In genomic region chr2:17538844-17539554, GRCh38 we compare ENCODE assay signal across 8 cellular contexts. TPM values are rescaled to one million over a fixed set of nuclear protein-coding genes. Genes with fewer than 3 reads are reported as not detected.
DNase-seq lines count a peak whose midpoint lies in the region; ATAC-seq and TF ChIP-seq lines count a peak whose summit lies in the region.

No MANE protein-coding gene starts in this region.

- peak overlapping the region; percentile 69 for H2AFZ ChIP-seq in mesenchymal stem cell (ENCODE audit: low read depth, low read length)

- H3K4me2 ChIP-seq in mesenchymal stem cell (ENCODE audit: low read length, poor library complexity, severe bottlenecking) = peak overlapping the region; percentile 96

- no peak for TF ChIP-seq CTCF in endothelial cell (IDR thresholded peaks at IDR 0.05; ENCODE audit: unreplicated experiment)
- TF ChIP-seq CTCF in CD4-positive, alpha-beta T cell (IDR thresholded peaks at IDR 0.05) = no peak

- H3K4ac ChIP-seq in mesenchymal stem cell (ENCODE audit: low read depth in 1 of 2, low read length in 2 of 2) = peak overlapping the region in 1 of 2 experiments; percentile 50

- peaks cover 25% of the 10 kb centered on the region for H3K4me1 Mint-ChIP-seq in endothelial cell (ENCODE audit: unreplicated experiment)
- H3K4me1 Mint-ChIP-seq in CD4-positive, alpha-beta T cell (ENCODE audit: low read depth) = no peaks in the 10 kb centered on the region

- H3K27ac ChIP-seq in mesenchymal stem cell (ENCODE audit: low read length, poor library complexity, severe bottlenecking) = peak overlapping the region; percentile 89
- no peak overlapping the region for H3K27ac ChIP-seq in CD4-positive, alpha-beta T cell (ENCODE audit: low read depth, low read length)
- H3K27ac ChIP-seq in effector memory CD4-positive, alpha-beta T cell (ENCODE audit: insufficient read depth, low read length, poor library complexity, severe bottlenecking) = no peak overlapping the region

- peak overlapping the region; percentile 95 for H3K4me3 Mint-ChIP-seq in endothelial cell (ENCODE audit: unreplicated experiment)
- H3K4me3 Mint-ChIP-seq in CD4-positive, alpha-beta T cell = no peak overlapping the region

- H2AK5ac ChIP-seq in mesenchymal stem cell (ENCODE audit: low read length, severe bottlenecking) = no peak overlapping the region

- POLR2A ChIA-PET in CD4-positive, alpha-beta T cell (lab: Charles Lee) = no interaction called here

- no peaks in the 10 kb centered on the region for H3K36me3 Mint-ChIP-seq in endothelial cell (ENCODE audit: low read depth, unreplicated experiment)
- no peaks in the 10 kb centered on the region for H3K36me3 Mint-ChIP-seq in CD4-positive, alpha-beta T cell (ENCODE audit: low read depth)

- H4K8ac ChIP-seq in mesenchymal stem cell (ENCODE audit: low read length) = peak overlapping the region; percentile 35

- peak; percentile 62 for ATAC-seq in HG02678 (IDR thresholded peaks at IDR 0.05; ENCODE audit: unreplicated experiment)
- no peak for ATAC-seq in CD4-positive, alpha-beta T cell (ENCODE audit: poor library complexity)

- CTCF ChIA-PET in CD4-positive, alpha-beta T cell (lab: Charles Lee) = no interaction called here

- H3K18ac ChIP-seq in mesenchymal stem cell (ENCODE audit: low read depth in 1 of 2, low read length in 2 of 2) = peak overlapping the region in 1 of 2 experiments; percentile 84

- H3K14ac ChIP-seq in mesenchymal stem cell (ENCODE audit: low read length in 2 of 2) = no peak overlapping the region

- peak overlapping the region; percentile 71 for H3K9ac ChIP-seq in mesenchymal stem cell (ENCODE audit: low read length)

- H3K9me3 ChIP-seq in mesenchymal stem cell (ENCODE audit: control insufficient read depth, low read length) = no peaks in the 10 kb centered on the region
- H3K9me3 ChIP-seq in CD4-positive, alpha-beta T cell (ENCODE audit: control insufficient read depth, low read length) = no peaks in the 10 kb centered on the region
- no peaks in the 10 kb centered on the region for H3K9me3 ChIP-seq in effector memory CD4-positive, alpha-beta T cell (ENCODE audit: control insufficient read depth, low read length)

- peaks cover 8% of the 10 kb centered on the region for H3K79me1 ChIP-seq in mesenchymal stem cell (replicated peaks; ENCODE audit: low read length, poor library complexity, severe bottlenecking)

- H3K23ac ChIP-seq in mesenchymal stem cell (ENCODE audit: low read length in 2 of 2) = no peak overlapping the region

- H3K27me3 Mint-ChIP-seq in endothelial cell (ENCODE audit: unreplicated experiment) = peaks cover 5% of the 10 kb centered on the region
- peaks cover 79% of the 10 kb centered on the region for H3K27me3 Mint-ChIP-seq in CD4-positive, alpha-beta T cell

- H3K27me3 ChIP-seq in mesenchymal stem cell (ENCODE audit: control insufficient read depth in 1 of 2, insufficient read depth in 1 of 2, low read length in 2 of 2) = peaks cover 4 to 50% of the 10 kb centered on the region in 2 experiments
- peaks cover 50% of the 10 kb centered on the region for H3K27me3 ChIP-seq in CD4-positive, alpha-beta T cell (ENCODE audit: control insufficient read depth, insufficient read depth, low read length)
- H3K27me3 ChIP-seq in effector memory CD4-positive, alpha-beta T cell (replicated peaks; ENCODE audit: control insufficient read depth, insufficient read depth, low read length, poor library complexity, severe bottlenecking) = peaks cover 6% of the 10 kb centered on the region

- H3K36me3 ChIP-seq in mesenchymal stem cell (ENCODE audit: control insufficient read depth in 1 of 2, insufficient read depth in 2 of 2, low read depth in 1 of 2, low read length in 2 of 2) = no peaks in the 10 kb centered on the region
- no peaks in the 10 kb centered on the region for H3K36me3 ChIP-seq in effector memory CD4-positive, alpha-beta T cell (ENCODE audit: control insufficient read depth, insufficient read depth, low read length)

- DNase-seq in NCI-H526 treated with DMSO at 0.1 percent for 48 hours (lab: John Stamatoyannopoulos, UW) (peak; percentile 77), endothelial cell (ENCODE audit: low spot score) (peak; percentile 85), mesenchymal stem cell (peak; percentile 77), Ammon's horn (ENCODE audit: low spot score) (no peak)
- no peak for DNase-seq in CD4-positive, alpha-beta T cell
- no peak for DNase-seq in effector memory CD4-positive, alpha-beta T cell

- H4K91ac ChIP-seq in mesenchymal stem cell (ENCODE audit: low read length) = no peak overlapping the region

- no peaks in the 10 kb centered on the region for H3K9me3 Mint-ChIP-seq in endothelial cell (ENCODE audit: unreplicated experiment)
- no peaks in the 10 kb centered on the region for H3K9me3 Mint-ChIP-seq in CD4-positive, alpha-beta T cell

- no peak overlapping the region for H3K27ac Mint-ChIP-seq in endothelial cell (ENCODE audit: unreplicated experiment)
- no peak overlapping the region for H3K27ac Mint-ChIP-seq in CD4-positive, alpha-beta T cell

- intact Hi-C loops in CD4-positive, alpha-beta T cell (cut with DNase I, micrococcal nuclease) = no loop called here

- H2BK5ac ChIP-seq in mesenchymal stem cell (ENCODE audit: low read depth, low read length, poor library complexity, severe bottlenecking) = peak overlapping the region; percentile 74

- peak overlapping the region; percentile 44 for H3K4me3 ChIP-seq in GM08714 (ENCODE audit: low read length)
- H3K4me3 ChIP-seq in mesenchymal stem cell (ENCODE audit: insufficient read depth in 1 of 2, low read depth in 1 of 2, low read length in 2 of 2) = peak overlapping the region; percentile 64 to 77
- H3K4me3 ChIP-seq in effector memory CD4-positive, alpha-beta T cell (ENCODE audit: insufficient read depth, low read depth, low read length, poor library complexity, severe bottlenecking) = no peak overlapping the region

- H2BK12ac ChIP-seq in mesenchymal stem cell (ENCODE audit: low read length in 2 of 2) = peak overlapping the region in 1 of 2 experiments; percentile 72

- WGBS in mesenchymal stem cell = under 1% methylated on average over 50 of the region's 52 CpGs

- H3K4me1 ChIP-seq in mesenchymal stem cell (ENCODE audit: control insufficient read depth, insufficient read depth, low read depth, low read length) = peaks cover 11% of the 10 kb centered on the region
- H3K4me1 ChIP-seq in effector memory CD4-positive, alpha-beta T cell (ENCODE audit: control insufficient read depth, insufficient read depth, low read length, poor library complexity, severe bottlenecking) = no peaks in the 10 kb centered on the region

- no peak overlapping the region for H2BK120ac ChIP-seq in mesenchymal stem cell (ENCODE audit: low read depth, low read length)

- no peak overlapping the region for H2BK15ac ChIP-seq in mesenchymal stem cell (ENCODE audit: low read depth, poor library complexity, severe bottlenecking)

RNA-seq across cellular contexts. Expression of gene VSNL1, which starts 1.5 kb away (rescaled TPM):
- total RNA-seq in endothelial cell (ENCODE audit: unreplicated experiment) = 19.6 TPM
- polyA plus RNA-seq in mesenchymal stem cell (2013, experiment 1 of 2) = 0.47 TPM
- polyA plus RNA-seq in mesenchymal stem cell (2013, experiment 2 of 2) = 0.74 TPM
- total RNA-seq in CD4-positive, alpha-beta T cell = not detected

RNA-seq across cellular contexts. Expression of gene RAD51AP2, which starts 20.8 kb away (rescaled TPM):
- 0.44 TPM for total RNA-seq in endothelial cell (ENCODE audit: unreplicated experiment)
- polyA plus RNA-seq in mesenchymal stem cell (2013, experiment 1 of 2) = 0.01 TPM
- not detected for polyA plus RNA-seq in mesenchymal stem cell (2013, experiment 2 of 2)
- not detected for total RNA-seq in CD4-positive, alpha-beta T cell

Comparison
In these comparisons a context has a peak if more than half of its experiments do, and no peak if none do; other contexts are left out.
1. DNase-seq: peak in NCI-H526 treated with DMSO at 0.1 percent for 48 hours (single experiment), endothelial cell (single experiment) and mesenchymal stem cell (single experiment); none in Ammon's horn (single experiment), CD4-positive, alpha-beta T cell (0 of 10) and effector memory CD4-positive, alpha-beta T cell (0 of 3).
2. RNA of gene VSNL1, which starts 1.5 kb away (total RNA-seq): 19.6 TPM in endothelial cell (single experiment); not detected in CD4-positive, alpha-beta T cell; every median in the first group is over 10 times any median in the second.